9 cellular contexts compared by ENCODE assay signal in the genomic region with DNA sequence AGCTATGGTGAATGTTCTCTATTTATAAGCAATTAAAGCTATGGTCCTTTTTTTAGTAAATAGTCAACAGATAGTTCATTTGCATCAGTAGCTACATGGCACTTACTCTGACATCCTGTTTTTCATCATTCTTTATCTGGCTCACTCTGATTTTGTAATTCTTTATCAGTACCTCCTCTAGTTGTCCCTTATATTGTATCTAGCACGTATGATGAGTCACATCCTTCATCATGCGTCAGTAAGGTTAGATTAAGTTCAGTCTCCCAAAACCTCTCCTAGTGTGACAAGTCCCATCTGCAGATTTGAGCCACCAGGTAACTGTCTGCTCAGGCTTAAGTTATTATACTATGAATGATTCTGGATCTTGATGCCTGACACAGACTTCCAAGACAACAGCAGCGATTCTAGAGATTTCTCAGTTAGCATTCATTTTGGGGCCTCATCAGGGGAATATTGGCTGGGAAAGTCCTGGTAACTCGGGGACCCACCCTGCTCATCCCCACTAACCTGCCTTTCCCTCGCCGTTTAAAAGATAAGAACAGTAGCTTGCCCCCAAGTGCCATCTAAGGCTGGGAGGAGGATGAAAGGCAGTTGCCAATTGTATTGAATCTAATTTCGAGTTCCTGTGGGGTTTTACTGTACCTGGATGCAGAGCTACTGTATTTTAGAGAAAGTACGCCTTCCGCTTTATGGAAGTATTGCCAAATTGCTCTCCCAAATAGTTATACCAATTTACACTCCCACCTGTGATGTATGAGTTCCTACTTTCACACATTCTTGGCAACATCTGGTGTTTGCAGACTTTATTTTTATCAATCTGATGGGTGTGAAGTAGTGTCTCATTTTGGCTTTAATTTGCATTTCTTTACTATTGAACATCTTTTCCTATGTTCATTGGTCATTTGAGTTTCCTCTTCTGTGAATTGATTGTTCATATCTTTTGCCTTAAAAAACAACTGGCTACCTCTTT.
DNase-seq lines count a peak whose midpoint lies in the region; ATAC-seq lines count a peak whose summit lies in the region.
"Had no signal": no experiment of that assay in that cellular context is flagged by ENCODE, and none has a peak within 500 bp of the region (broad histone marks: within the 10 kb centered on the region; RNA-seq: fewer than 3 reads in every experiment).

No MANE protein-coding gene starts in this region.

- H3K36me3 ChIP-seq in adipocyte (ENCODE audit: control insufficient read depth, insufficient read depth, low read length, severe bottlenecking), result no peaks in the 10 kb centered on the region

- no peaks in the 10 kb centered on the region for H3K9me3 ChIP-seq in adipocyte (ENCODE audit: control insufficient read depth, low read length)

- H3K27me3 ChIP-seq in adipocyte (replicated peaks; ENCODE audit: control insufficient read depth, insufficient read depth, low read length), result no peaks in the 10 kb centered on the region

- H3K4me1 ChIP-seq in adipocyte (ENCODE audit: control insufficient read depth, insufficient read depth, low read length), result peaks cover 12% of the 10 kb centered on the region

- H3K9ac ChIP-seq in adipocyte (ENCODE audit: low read length), result no peak overlapping the region

- DNase-seq in EL (peak; percentile 74), adipocyte (ENCODE audit: low read depth) (peak; percentile 31), kidney glomerular epithelial cell (lab: John Stamatoyannopoulos, UW) (peak; percentile 23), HuH-7 (ENCODE audit: low spot score) (no peak), NCI-H1092 (lab: John Stamatoyannopoulos, UW) (no peak)
- DNase-seq in activated CD4-positive, alpha-beta T cell treated with anti-CD3 and anti-CD28 coated beads for 1 hour, result no peak
- DNase-seq: activated T-cell treated with anti-CD3 and anti-CD28 coated beads, Interleukin-2, amount 50 U/mL, for 1 hour had no signal

- ATAC-seq in HG03060 (IDR thresholded peaks at IDR 0.05; ENCODE audit: low read depth, unreplicated experiment) (peak; percentile 48), HG03095 (IDR thresholded peaks at IDR 0.05; ENCODE audit: unreplicated experiment) (no peak)

- no peak overlapping the region for H3K4me3 ChIP-seq in adipocyte (ENCODE audit: low read length)

Comparison
In these comparisons a context has a peak if more than half of its experiments do, and no peak if none do; other contexts are left out.
1. DNase-seq: peak in EL (single experiment), adipocyte (single experiment) and kidney glomerular epithelial cell (single experiment); none in HuH-7 (single experiment), activated CD4-positive, alpha-beta T cell treated with anti-CD3 and anti-CD28 coated beads for 1 hour (single experiment) and NCI-H1092 (single experiment).